ENCODE assay signal across 10 cellular contexts in genomic region chr12:67477682-67478265, GRCh38.
"Had no signal": no experiment of that assay in that cellular context is flagged by ENCODE, and none has a peak within 500 bp of the region (broad histone marks: within the 10 kb centered on the region; RNA-seq: fewer than 3 reads in every experiment).

No MANE protein-coding gene starts in this region.

- H3K36me3 Mint-ChIP-seq: activated naive CD4-positive, alpha-beta T cell treated with anti-CD3 and anti-CD28 coated beads, Interleukin-2, amount 10 ng/mL, durations not matched to agents 7 days and 5 days had no signal

- H3K4me3 Mint-ChIP-seq: activated CD4-positive, alpha-beta T cell treated with anti-CD3 and anti-CD28 coated beads, Interleukin-2, amount 10 ng/mL, durations not matched to agents 24 days and 14 days; activated naive CD4-positive, alpha-beta T cell treated with anti-CD3 and anti-CD28 coated beads, Interleukin-2, amount 10 ng/mL, durations not matched to agents 7 days and 5 days had no signal

- ATAC-seq: left lung; stimulated activated naive CD8-positive, alpha-beta T cell treated with anti-CD3 and anti-CD28 coated beads, Interleukin-15, Interleukin-2, amounts not matched to agents 100 U/mL and 50 U/mL, for 24 hours had no signal

- H3K27ac Mint-ChIP-seq: activated CD4-positive, alpha-beta T cell treated with anti-CD3 and anti-CD28 coated beads, Interleukin-2, amount 10 ng/mL, durations not matched to agents 24 days and 14 days; activated naive CD4-positive, alpha-beta T cell treated with anti-CD3 and anti-CD28 coated beads, Interleukin-2, amount 10 ng/mL, durations not matched to agents 7 days and 5 days had no signal

- H3K9me3 Mint-ChIP-seq: activated CD4-positive, alpha-beta T cell treated with anti-CD3 and anti-CD28 coated beads, Interleukin-2, amount 10 ng/mL, durations not matched to agents 24 days and 14 days; activated naive CD4-positive, alpha-beta T cell treated with anti-CD3 and anti-CD28 coated beads, Interleukin-2, amount 10 ng/mL, durations not matched to agents 7 days and 5 days had no signal

- DNase-seq: activated CD4-positive, alpha-beta T cell treated with anti-CD3 and anti-CD28 coated beads, Interleukin-2, amount 10 ng/mL, durations not matched to agents 24 days and 14 days; activated CD8-positive, alpha-beta memory T cell treated with anti-CD3 and anti-CD28 coated beads for 24 hours; activated naive CD4-positive, alpha-beta T cell treated with anti-CD3 and anti-CD28 coated beads, Interleukin-2, amount 10 ng/mL, durations not matched to agents 7 days and 5 days; cortex of kidney; effector CD8-positive, alpha-beta T cell; islet precursor cell; left lung; stimulated activated CD4-positive, alpha-beta T cell treated with anti-CD3 and anti-CD28 coated beads, Interleukin-4, amount 100 ng/mL, for 1 hour; stimulated activated CD8-positive, alpha-beta memory T cell treated with anti-CD3 and anti-CD28 coated beads, Interleukin-4, amount 100 ng/mL, for 48 hours; stimulated activated naive CD8-positive, alpha-beta T cell treated with anti-CD3 and anti-CD28 coated beads, Interleukin-15, Interleukin-2, amounts not matched to agents 100 U/mL and 50 U/mL, for 24 hours had no signal
